Comparison of ENCODE assay signal across 8 cellular contexts in genomic region chr19:2543463-2544442, GRCh38.
DNase-seq lines count a peak whose midpoint lies in the region; FAIRE-seq and TF ChIP-seq lines count a peak whose summit lies in the region.

No MANE protein-coding gene starts in this region.

- intact Hi-C loops in endothelial cell of umbilical vein (cut with micrococcal nuclease) = loop anchor here (1.0 to 5.0 kb wide), 7 partner anchors 9 to 306 kb away; partner anchors contain the start of genes GADD45B, PLEKHJ1 and SF3A2

- peak overlapping the region; percentile 87 for H3K9ac ChIP-seq in endothelial cell of umbilical vein (replicated peaks; ENCODE audit: extremely low read depth, insufficient read depth, low read length)

- H3K36me3 ChIP-seq in endothelial cell of umbilical vein (ENCODE audit: control insufficient read depth in 2 of 2, extremely low read depth in 1 of 2, insufficient read depth in 2 of 2, low read length in 2 of 2) = no peaks in the 10 kb centered on the region

- no peaks in the 10 kb centered on the region for H4K20me1 ChIP-seq in endothelial cell of umbilical vein (replicated peaks; ENCODE audit: control insufficient read depth, extremely low read depth, insufficient read depth, low read length)

- dilution Hi-C loops in endothelial cell of umbilical vein (cut with MboI; ENCODE audit: extremely low pct_ligation_motif_present, low sequenced_read_pairs) = no loop called here

- no peaks in the 10 kb centered on the region for H3K9me3 ChIP-seq in endothelial cell of umbilical vein (replicated peaks; ENCODE audit: control insufficient read depth, insufficient read depth, low read length)

- peak overlapping the region; percentile 0 for H2AFZ ChIP-seq in endothelial cell of umbilical vein (ENCODE audit: low read depth, low read length)

- no peaks in the 10 kb centered on the region for H3K79me2 ChIP-seq in endothelial cell of umbilical vein (ENCODE audit: control insufficient read depth, insufficient read depth, low read length)

- peak; percentile 22 for TF ChIP-seq CTCF in HFF-Myc (IDR thresholded peaks at IDR 0.05; ENCODE audit: low read depth, low read length, missing control alignments)
- TF ChIP-seq CTCF in endothelial cell of umbilical vein (IDR thresholded peaks at IDR 0.05; ENCODE audit: extremely low read depth in 1 of 2, insufficient read depth in 1 of 2, low read depth in 1 of 2, low read length in 2 of 2) = peak; percentile 22 to 46

- CTCF ChIA-PET in endothelial cell of umbilical vein (lab: Charles Lee) = interaction anchor here (0.8 to 5.2 kb wide), 12 partner anchors 10 to 93 kb away, joined by 3 to 73 read pairs (median 10); partner anchors contain the start of gene GADD45B

- peak overlapping the region; percentile 12; the same call in 1 of the 2 replicates for H3K4me3 ChIP-seq in HFF-Myc (replicated peaks; ENCODE audit: low read depth, low read length)
- peak overlapping the region in 1 of 3 experiments; percentile 20 for H3K4me3 ChIP-seq in endothelial cell of umbilical vein (replicated peaks in 1 of 3; ENCODE audit: insufficient read depth in 1 of 3, low read depth in 1 of 3, low read length in 3 of 3)

- peak; percentile 55 for TF ChIP-seq POLR2A in endothelial cell of umbilical vein (IDR thresholded peaks at IDR 0.05; ENCODE audit: low read depth, low read length)

- H3K4me2 ChIP-seq in endothelial cell of umbilical vein (ENCODE audit: insufficient read depth, low read length) = peak overlapping the region; percentile 61

- peak; percentile 99 for FAIRE-seq in endothelial cell of umbilical vein (lab: Jason Lieb, UNC)

- no peaks in the 10 kb centered on the region for H3K9me1 ChIP-seq in endothelial cell of umbilical vein (replicated peaks; ENCODE audit: control insufficient read depth, extremely low read depth, insufficient read depth, low read length)

- no TSS peak for BruUV-seq in endothelial cell of umbilical vein (replicated peaks; lab: Mats Ljungman, UMichigan)

- peak; percentile 26 to 44 for DNase-seq in AML-193 (lab: John Stamatoyannopoulos, UW)
- DNase-seq in HFF-Myc (ENCODE audit: extremely low read depth, low read depth) = peak; percentile 90
- peak; percentile 70 for DNase-seq in NOMO-1 treated with DMSO at 0.1 percent for 48 hours (lab: John Stamatoyannopoulos, UW; ENCODE audit: unreplicated experiment)
- DNase-seq in activated T-cell treated with anti-CD3 and anti-CD28 coated beads for 24 hours (ENCODE audit: low read depth) = peak; percentile 62
- DNase-seq in endothelial cell of umbilical vein (ENCODE audit: low read depth, low spot score) = peak; percentile 97
- DNase-seq in midbrain (lab: John Stamatoyannopoulos, UW) = peak; percentile 90
- DNase-seq in stimulated activated CD8-positive, alpha-beta memory T cell treated with anti-CD3 and anti-CD28 coated beads, Interleukin-15, amount 100 ng/mL, for 24 hours (ENCODE audit: low read depth) = peak; percentile 43
- no peak for DNase-seq in NCI-H187 (lab: John Stamatoyannopoulos, UW)

- POLR2A ChIA-PET in endothelial cell of umbilical vein (lab: Charles Lee) = interaction anchor here (1.2 to 7.4 kb wide), 7 partner anchors 9 to 67 kb away, joined by 3 to 253 read pairs (median 5); partner anchors contain the start of gene GADD45B

- H3K27ac ChIP-seq in endothelial cell of umbilical vein (ENCODE audit: insufficient read depth, low read depth, low read length) = peak overlapping the region; percentile 99

- no peaks in the 10 kb centered on the region for H3K27me3 ChIP-seq in endothelial cell of umbilical vein (ENCODE audit: control insufficient read depth in 2 of 2, insufficient read depth in 2 of 2, low read length in 2 of 2)

- H3K4me1 ChIP-seq in endothelial cell of umbilical vein (ENCODE audit: control insufficient read depth, extremely low read depth, insufficient read depth, low read length) = peaks cover 58% of the 10 kb centered on the region

TF ChIP-seq in endothelial cell of umbilical vein, 7 proteins besides CTCF, POLR2A, EP300 and RAD21:
- TF ChIP-seq POLR2AphosphoS5 (IDR thresholded peaks at IDR 0.05; ENCODE audit: insufficient read depth, low read depth, low read length) (peak; percentile 77), MAX (IDR thresholded peaks at IDR 0.05; ENCODE audit: insufficient read depth, insufficient read length) (peak; percentile 70), FOS (IDR thresholded peaks at IDR 0.05; ENCODE audit: borderline replicate concordance, insufficient read depth, low read length) (peak; percentile 97), JUN (IDR thresholded peaks at IDR 0.05; ENCODE audit: borderline replicate concordance, insufficient read depth, insufficient read length, low read depth) (peak; percentile 21), MYC (IDR thresholded peaks at IDR 0.05; ENCODE audit: low read depth, low read length) (no peak)

Comparison
In these comparisons a context has a peak if more than half of its experiments do, and no peak if none do; other contexts are left out.
1. DNase-seq: peak in AML-193 (2 of 2), HFF-Myc (single experiment), NOMO-1 treated with DMSO at 0.1 percent for 48 hours (single experiment), activated T-cell treated with anti-CD3 and anti-CD28 coated beads for 24 hours (single experiment), endothelial cell of umbilical vein (single experiment), midbrain (single experiment) and stimulated activated CD8-positive, alpha-beta memory T cell treated with anti-CD3 and anti-CD28 coated beads, Interleukin-15, amount 100 ng/mL, for 24 hours (single experiment); none in NCI-H187 (0 of 2).